9 cellular contexts compared by ENCODE assay signal in genomic region chr14:54088271-54088670, GRCh38.
"Had no signal": no experiment of that assay in that cellular context is flagged by ENCODE, and none has a peak within 500 bp of the region (broad histone marks: within the 10 kb centered on the region; RNA-seq: fewer than 3 reads in every experiment).

No MANE protein-coding gene starts in this region.

- ATAC-seq: GM23338 had no signal

- H3K4me3 ChIP-seq: GM23338 had no signal

- H3K4me2 ChIP-seq: GM23338, KMS-11 had no signal

- H3K4me3 Mint-ChIP-seq: GM23338, H9, IgD-negative memory B cell had no signal

- H3K4me1 Mint-ChIP-seq: IgD-negative memory B cell had no signal

- H2AFZ ChIP-seq: GM23338 had no signal

- FAIRE-seq: H1, H54, HTR-8/SVneo had no signal

- H3K27ac Mint-ChIP-seq: GM23338, H9, IgD-negative memory B cell had no signal

- DNase-seq: H9, HCEC 1CT, KBM-7 had no signal

- H3K27ac ChIP-seq: KMS-11 had no signal

- H3K9ac ChIP-seq: KMS-11 had no signal
